ENCODE assay signal across 8 cellular contexts in genomic region chr4:173288296-173288695, GRCh38. TPM values are rescaled to one million over a fixed set of nuclear protein-coding genes. Genes with fewer than 3 reads are reported as not detected.
DNase-seq lines count a peak whose midpoint lies in the region; ATAC-seq and TF ChIP-seq lines count a peak whose summit lies in the region.

No MANE protein-coding gene starts in this region.

- no peaks in the 10 kb centered on the region for H3K27me3 ChIP-seq in CD4-positive, alpha-beta memory T cell (ENCODE audit: insufficient read depth, low read length)
- H3K27me3 ChIP-seq in MM.1S (replicated peaks; ENCODE audit: insufficient read depth, low read length) (no peaks in the 10 kb centered on the region), mesenchymal stem cell (ENCODE audit: control insufficient read depth in 1 of 2, insufficient read depth in 1 of 2, low read length in 2 of 2) (no peaks in the 10 kb centered on the region), suprapubic skin (no peaks in the 10 kb centered on the region)

- H2AK5ac ChIP-seq in mesenchymal stem cell (ENCODE audit: low read length, severe bottlenecking): no peak overlapping the region

- peaks cover 8 to 17% (median 13%) of the 10 kb centered on the region in 4 donors for H3K4me1 Mint-ChIP-seq in CD4-positive, alpha-beta memory T cell
- peaks cover 0 to 6% of the 10 kb centered on the region in 2 donors for H3K4me1 Mint-ChIP-seq in stimulated activated naive B cell treated with anti-CD40 and anti-IgM and Interleukin-4, amounts not matched to agents 10 μg/mL and 1 μg/mL and 100 μg/mL, for 72 hours

- H3K79me2 ChIP-seq in MM.1S (ENCODE audit: low read length): peaks cover 6% of the 10 kb centered on the region; the same call in 1 of the 2 replicates

- TF ChIP-seq POLR2A in suprapubic skin (IDR thresholded peaks at IDR 0.05): no peak

- H2BK120ac ChIP-seq in mesenchymal stem cell (ENCODE audit: low read depth, low read length): no peak overlapping the region

- H3K27ac ChIP-seq in CD4-positive, alpha-beta memory T cell (ENCODE audit: low read depth, low read length): no peak overlapping the region
- H3K27ac ChIP-seq in MM.1S (ENCODE audit: low read length) (peak overlapping the region; percentile 40; the same call in 1 of the 2 replicates), mesenchymal stem cell (ENCODE audit: low read length, poor library complexity, severe bottlenecking) (no peak overlapping the region), suprapubic skin (no peak overlapping the region)

- no peak overlapping the region for H2BK5ac ChIP-seq in mesenchymal stem cell (ENCODE audit: low read depth, low read length, poor library complexity, severe bottlenecking)

- H3K27me3 Mint-ChIP-seq in CD4-positive, alpha-beta memory T cell: no peaks in the 10 kb centered on the region
- no peaks in the 10 kb centered on the region for H3K27me3 Mint-ChIP-seq in stimulated activated naive B cell treated with anti-CD40 and anti-IgM and Interleukin-4, amounts not matched to agents 10 μg/mL and 1 μg/mL and 100 μg/mL, for 72 hours

- no peak overlapping the region for H2BK12ac ChIP-seq in mesenchymal stem cell (ENCODE audit: low read length in 2 of 2)

- H3K9ac ChIP-seq in MM.1S (ENCODE audit: low read length) (peak overlapping the region; percentile 36; the same call in 1 of the 2 replicates), mesenchymal stem cell (ENCODE audit: low read length) (no peak overlapping the region)

- no peak overlapping the region for H3K4ac ChIP-seq in mesenchymal stem cell (ENCODE audit: low read depth in 1 of 2, low read length in 2 of 2)

- peaks cover 37% of the 10 kb centered on the region for H3K79me1 ChIP-seq in mesenchymal stem cell (replicated peaks; ENCODE audit: low read length, poor library complexity, severe bottlenecking)

- H3K23ac ChIP-seq in mesenchymal stem cell (ENCODE audit: low read length in 2 of 2): no peak overlapping the region

- peak overlapping the region in 6 of 7 donors; percentile 16 to 78 (median 32) for H3K27ac Mint-ChIP-seq in CD4-positive, alpha-beta memory T cell
- H3K27ac Mint-ChIP-seq in stimulated activated naive B cell treated with anti-CD40 and anti-IgM and Interleukin-4, amounts not matched to agents 10 μg/mL and 1 μg/mL and 100 μg/mL, for 72 hours: no peak overlapping the region

- H3K36me3 ChIP-seq in CD4-positive, alpha-beta memory T cell (ENCODE audit: insufficient read depth, low read length): no peaks in the 10 kb centered on the region
- H3K36me3 ChIP-seq in MM.1S (replicated peaks; ENCODE audit: insufficient read depth, low read length): no peaks in the 10 kb centered on the region
- peaks cover 0 to 12% of the 10 kb centered on the region in 2 experiments for H3K36me3 ChIP-seq in mesenchymal stem cell (ENCODE audit: control insufficient read depth in 1 of 2, insufficient read depth in 2 of 2, low read depth in 1 of 2, low read length in 2 of 2)
- no peaks in the 10 kb centered on the region for H3K36me3 ChIP-seq in suprapubic skin

- POLR2A ChIA-PET in CD4-positive, alpha-beta memory T cell (lab: Charles Lee; ENCODE audit: partially characterized antibody): no interaction called here

- peaks cover 14% of the 10 kb centered on the region; the same call in 1 of the 2 replicates for H3F3A ChIP-seq in MM.1S (ENCODE audit: insufficient read depth, low read length)

- ATAC-seq in GM21360 (IDR thresholded peaks at IDR 0.05; ENCODE audit: unreplicated experiment): peak; percentile 61
- peak; percentile 34 to 43 for ATAC-seq in stimulated activated naive B cell treated with anti-CD40 and anti-IgM and Interleukin-4, amounts not matched to agents 10 μg/mL and 1 μg/mL and 100 μg/mL, for 72 hours (replicated peaks)

- peaks cover 8 to 11% of the 10 kb centered on the region in 2 donors for H3K36me3 Mint-ChIP-seq in CD4-positive, alpha-beta memory T cell
- H3K36me3 Mint-ChIP-seq in stimulated activated naive B cell treated with anti-CD40 and anti-IgM and Interleukin-4, amounts not matched to agents 10 μg/mL and 1 μg/mL and 100 μg/mL, for 72 hours: peaks cover 12 to 17% of the 10 kb centered on the region in 2 donors

- no peak overlapping the region for H2BK15ac ChIP-seq in mesenchymal stem cell (ENCODE audit: low read depth, poor library complexity, severe bottlenecking)

- H3K4me3 ChIP-seq in CD4-positive, alpha-beta memory T cell (ENCODE audit: low read length in 2 of 2): no peak overlapping the region
- H3K4me3 ChIP-seq in MM.1S (ENCODE audit: low read length) (peak overlapping the region; percentile 60), mesenchymal stem cell (ENCODE audit: insufficient read depth in 1 of 2, low read depth in 1 of 2, low read length in 2 of 2) (no peak overlapping the region), suprapubic skin (no peak overlapping the region)

- H4K20me1 ChIP-seq in MM.1S (ENCODE audit: insufficient read depth, low read length): no peaks in the 10 kb centered on the region

- H3K9me3 ChIP-seq in CD4-positive, alpha-beta memory T cell (ENCODE audit: control insufficient read depth in 1 of 2, low read length in 2 of 2): peaks cover 0 to 9% of the 10 kb centered on the region in 2 donors
- H3K9me3 ChIP-seq in MM.1S (replicated peaks; ENCODE audit: insufficient read depth, low read length) (no peaks in the 10 kb centered on the region), mesenchymal stem cell (ENCODE audit: control insufficient read depth, low read length) (peaks cover 36% of the 10 kb centered on the region), suprapubic skin (peaks cover 8% of the 10 kb centered on the region)

- H3K4me3 Mint-ChIP-seq in CD4-positive, alpha-beta memory T cell: peak overlapping the region in 6 of 8 donors; percentile 21 to 59 (median 43)
- no peak overlapping the region for H3K4me3 Mint-ChIP-seq in stimulated activated naive B cell treated with anti-CD40 and anti-IgM and Interleukin-4, amounts not matched to agents 10 μg/mL and 1 μg/mL and 100 μg/mL, for 72 hours

- H4K91ac ChIP-seq in mesenchymal stem cell (ENCODE audit: low read length): no peak overlapping the region

- H2AFZ ChIP-seq in MM.1S (ENCODE audit: low read length) (peak overlapping the region; percentile 61; the same call in 1 of the 2 replicates), mesenchymal stem cell (ENCODE audit: low read depth, low read length) (no peak overlapping the region)

- CTCF ChIA-PET in CD4-positive, alpha-beta memory T cell (lab: Charles Lee; ENCODE audit: partially characterized antibody): interaction anchor here (0.7 to 4.0 kb wide), 15 partner anchors 9 to 275 kb away, joined by 3 to 21 read pairs (median 5); no protein-coding TSS in a partner anchor

- H3K18ac ChIP-seq in mesenchymal stem cell (ENCODE audit: low read depth in 1 of 2, low read length in 2 of 2): no peak overlapping the region

- 50% methylated on average over 2 of the region's 4 CpGs for WGBS in mesenchymal stem cell
- WGBS in suprapubic skin: 69% methylated on average over 4 of the region's 4 CpGs

- TF ChIP-seq CTCF in MM.1S (IDR thresholded peaks at IDR 0.05; ENCODE audit: low read length) (peak; percentile 73), suprapubic skin (IDR thresholded peaks at IDR 0.05) (peak in 1 of 2 donors; percentile 39)

- H3K4me1 ChIP-seq in CD4-positive, alpha-beta memory T cell (ENCODE audit: insufficient read depth, low read length): peaks cover 11% of the 10 kb centered on the region
- peaks cover 4% of the 10 kb centered on the region; the same call in 1 of the 2 replicates for H3K4me1 ChIP-seq in MM.1S (ENCODE audit: low read length)
- no peaks in the 10 kb centered on the region for H3K4me1 ChIP-seq in mesenchymal stem cell (ENCODE audit: control insufficient read depth, insufficient read depth, low read depth, low read length)
- H3K4me1 ChIP-seq in suprapubic skin: no peaks in the 10 kb centered on the region

- peak; percentile 45 to 68 (median 52) for DNase-seq in CD4-positive, alpha-beta memory T cell
- DNase-seq in MM.1S: peak; percentile 89
- peak; percentile 86 for DNase-seq in activated CD4-positive, alpha-beta T cell treated with anti-CD3 and anti-CD28 coated beads for 48 hours
- DNase-seq in dedifferentiated amniotic fluid mesenchymal stem cell (ENCODE audit: extremely low spot score): peak; percentile 55
- peak; percentile 58 for DNase-seq in mesenchymal stem cell
- peak; percentile 7 for DNase-seq in stimulated activated naive B cell treated with anti-CD40 and anti-IgM and Interleukin-4, amounts not matched to agents 10 μg/mL and 1 μg/mL and 100 μg/mL, for 72 hours
- no peak for DNase-seq in suprapubic skin (ENCODE audit: low spot score in 2 of 2)

- peak overlapping the region; percentile 62 for H3K4me2 ChIP-seq in MM.1S (ENCODE audit: low read depth, low read length)
- no peak overlapping the region for H3K4me2 ChIP-seq in mesenchymal stem cell (ENCODE audit: low read length, poor library complexity, severe bottlenecking)

- no peak for TF ChIP-seq EP300 in suprapubic skin (IDR thresholded peaks at IDR 0.05)

- H3K9me2 ChIP-seq in MM.1S (replicated peaks; ENCODE audit: insufficient read depth, low read length): no peaks in the 10 kb centered on the region

- H3K9me3 Mint-ChIP-seq in CD4-positive, alpha-beta memory T cell: peaks cover 0 to 39% (median 11%) of the 10 kb centered on the region in 8 donors
- H3K9me3 Mint-ChIP-seq in stimulated activated naive B cell treated with anti-CD40 and anti-IgM and Interleukin-4, amounts not matched to agents 10 μg/mL and 1 μg/mL and 100 μg/mL, for 72 hours: no peaks in the 10 kb centered on the region

- H4K8ac ChIP-seq in mesenchymal stem cell (ENCODE audit: low read length): no peak overlapping the region

- intact Hi-C loops in CD4-positive, alpha-beta memory T cell (cut with micrococcal nuclease): loop anchor here (1.0 kb wide), 1 partner anchor 129 kb away; no protein-coding TSS in a partner anchor

- no peak overlapping the region for H3K14ac ChIP-seq in mesenchymal stem cell (ENCODE audit: low read length in 2 of 2)

RNA-seq across cellular contexts. Expression of gene HMGB2, which starts 45.9 kb away (rescaled TPM):
- 100 to 1,000 TPM; 110 to 116 TPM for total RNA-seq in CD4-positive, alpha-beta memory T cell
- 100 to 1,000 TPM; 197 to 255 TPM for polyA plus RNA-seq in CD4-positive, alpha-beta memory T cell
- 27.3 TPM for polyA plus RNA-seq in mesenchymal stem cell (2013, experiment 1 of 2)
- 28.6 TPM for polyA plus RNA-seq in mesenchymal stem cell (2013, experiment 2 of 2)
- 10 to 100 TPM; 28.8 to 76.5 (median 34.2) TPM for total RNA-seq in suprapubic skin

Comparison
In these comparisons a context has a peak if more than half of its experiments do, and no peak if none do; other contexts are left out.
1. DNase-seq: peak in CD4-positive, alpha-beta memory T cell (5 of 5), MM.1S (single experiment), activated CD4-positive, alpha-beta T cell treated with anti-CD3 and anti-CD28 coated beads for 48 hours (single experiment), dedifferentiated amniotic fluid mesenchymal stem cell (single experiment), mesenchymal stem cell (single experiment) and stimulated activated naive B cell treated with anti-CD40 and anti-IgM and Interleukin-4, amounts not matched to agents 10 μg/mL and 1 μg/mL and 100 μg/mL, for 72 hours (single experiment); none in suprapubic skin (0 of 2).
2. H3K4me3 Mint-ChIP-seq: peak in CD4-positive, alpha-beta memory T cell (6 of 8); none in stimulated activated naive B cell treated with anti-CD40 and anti-IgM and Interleukin-4, amounts not matched to agents 10 μg/mL and 1 μg/mL and 100 μg/mL, for 72 hours (0 of 2).